In the genomic region with DNA sequence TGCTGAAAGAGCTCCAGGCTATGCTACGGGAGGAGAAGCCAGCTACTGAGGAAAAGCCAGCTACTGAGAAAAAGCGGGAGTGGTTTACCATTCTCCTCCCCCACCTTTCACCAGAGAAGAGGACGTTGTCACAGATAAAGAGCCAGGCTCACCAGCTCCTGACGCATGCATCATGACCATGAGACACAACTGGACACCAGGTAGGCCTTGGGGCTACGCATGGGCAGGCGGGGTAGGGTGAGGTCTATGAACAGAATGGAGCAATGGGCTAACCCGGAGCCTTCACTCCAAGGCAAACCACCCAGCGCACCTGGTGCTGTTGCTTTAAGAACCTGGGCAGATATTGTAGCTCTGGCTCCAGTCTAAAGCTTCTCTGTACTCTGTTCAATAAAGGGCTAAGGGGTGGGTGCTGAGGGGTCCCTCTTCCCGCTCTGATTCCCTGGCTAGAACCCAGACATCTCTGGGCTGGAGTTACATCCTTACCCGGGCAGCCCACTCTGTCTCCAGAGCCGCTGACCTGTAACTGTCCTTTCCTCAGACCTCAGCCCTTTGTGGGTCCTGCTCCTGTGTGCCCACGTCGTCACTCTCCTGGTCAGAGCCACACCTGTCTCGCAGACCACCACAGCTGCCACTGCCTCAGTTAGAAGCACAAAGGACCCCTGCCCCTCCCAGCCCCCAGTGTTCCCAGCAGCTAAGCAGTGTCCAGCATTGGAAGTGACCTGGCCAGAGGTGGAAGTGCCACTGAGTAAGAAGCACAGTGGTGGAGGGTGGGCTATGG, we compare ENCODE assay signal across 10 cellular contexts. TPM values are rescaled to one million over a fixed set of nuclear protein-coding genes. Genes with fewer than 3 reads are reported as not detected.
A peak's percentile ranks its signal among the peaks of the same experiment; 100 is the strongest.
DNase-seq lines count a peak whose midpoint lies in the region; ATAC-seq and TF ChIP-seq lines count a peak whose summit lies in the region.
"Had no signal": no experiment of that assay in that cellular context is flagged by ENCODE, and none has a peak within 500 bp of the region (broad histone marks: within the 10 kb centered on the region; RNA-seq: fewer than 3 reads in every experiment).

No MANE protein-coding gene starts in this region.

- peaks cover 29% of the 10 kb centered on the region for H3K36me3 Mint-ChIP-seq in activated naive CD8-positive, alpha-beta T cell treated with anti-CD3 and anti-CD28 coated beads for 36 hours
- peaks cover 76% of the 10 kb centered on the region for H3K36me3 Mint-ChIP-seq in stimulated activated effector memory CD8-positive, alpha-beta T cell treated with anti-CD3 and anti-CD28 coated beads, Interleukin-12 subunit alpha, Interleukin-12 subunit beta, amount 100 ng/mL, for 72 hours

- H3K4me1 ChIP-seq in left lung: peaks cover 9 to 49% of the 10 kb centered on the region in 2 donors

- no peaks in the 10 kb centered on the region for H3K27me3 Mint-ChIP-seq in activated naive CD8-positive, alpha-beta T cell treated with anti-CD3 and anti-CD28 coated beads for 36 hours

- intact Hi-C loops in left lung (cut with DNase I): no loop called here

- H3K9me3 Mint-ChIP-seq in activated naive CD8-positive, alpha-beta T cell treated with anti-CD3 and anti-CD28 coated beads for 36 hours: no peaks in the 10 kb centered on the region
- H3K9me3 Mint-ChIP-seq in stimulated activated effector memory CD8-positive, alpha-beta T cell treated with anti-CD3 and anti-CD28 coated beads, Interleukin-12 subunit alpha, Interleukin-12 subunit beta, amount 100 ng/mL, for 72 hours: no peaks in the 10 kb centered on the region

- no peak for TF ChIP-seq CTCF in left lung (IDR thresholded peaks at IDR 0.05)

- peaks cover 22% of the 10 kb centered on the region for H3K4me1 Mint-ChIP-seq in activated naive CD8-positive, alpha-beta T cell treated with anti-CD3 and anti-CD28 coated beads for 36 hours
- H3K4me1 Mint-ChIP-seq in stimulated activated effector memory CD8-positive, alpha-beta T cell treated with anti-CD3 and anti-CD28 coated beads, Interleukin-12 subunit alpha, Interleukin-12 subunit beta, amount 100 ng/mL, for 72 hours: peaks cover 44% of the 10 kb centered on the region

- peak overlapping the region; percentile 89 for H3K27ac Mint-ChIP-seq in activated naive CD8-positive, alpha-beta T cell treated with anti-CD3 and anti-CD28 coated beads for 36 hours
- peak overlapping the region; percentile 98 for H3K27ac Mint-ChIP-seq in stimulated activated effector memory CD8-positive, alpha-beta T cell treated with anti-CD3 and anti-CD28 coated beads, Interleukin-12 subunit alpha, Interleukin-12 subunit beta, amount 100 ng/mL, for 72 hours

- peak overlapping the region; percentile 79 to 84 for H3K27ac ChIP-seq in left lung

- H3K4me3 ChIP-seq in left lung: peak overlapping the region in 1 of 2 donors; percentile 33

- no peak overlapping the region for H3K4me3 Mint-ChIP-seq in activated naive CD8-positive, alpha-beta T cell treated with anti-CD3 and anti-CD28 coated beads for 36 hours
- H3K4me3 Mint-ChIP-seq in stimulated activated effector memory CD8-positive, alpha-beta T cell treated with anti-CD3 and anti-CD28 coated beads, Interleukin-12 subunit alpha, Interleukin-12 subunit beta, amount 100 ng/mL, for 72 hours: peak overlapping the region; percentile 72

- DNase-seq in NCI-H2029 (lab: John Stamatoyannopoulos, UW) (peak; percentile 46), NCI-H2029 treated with DMSO at 0.1 percent for 48 hours (lab: John Stamatoyannopoulos, UW) (no peak), left lung (no peak), inferior parietal cortex (ENCODE audit: extremely low spot score) (no peak), NCI-H345 treated with DMSO at 0.1 percent for 48 hours (lab: John Stamatoyannopoulos, UW; ENCODE audit: unreplicated experiment) (no peak), SIG-M5 (lab: John Stamatoyannopoulos, UW) (no peak)
- DNase-seq in activated naive CD8-positive, alpha-beta T cell treated with anti-CD3 and anti-CD28 coated beads for 36 hours: no peak
- no peak for DNase-seq in stimulated activated effector memory CD8-positive, alpha-beta T cell treated with anti-CD3 and anti-CD28 coated beads, Interleukin-12 subunit alpha, Interleukin-12 subunit beta, amount 100 ng/mL, for 72 hours (ENCODE audit: low spot score in 2 of 2)
- DNase-seq: 8988T, MM.1S had no signal

- no peak for ATAC-seq in left lung
- ATAC-seq in stimulated activated effector memory CD8-positive, alpha-beta T cell treated with anti-CD3 and anti-CD28 coated beads, Interleukin-12 subunit alpha, Interleukin-12 subunit beta, amount 100 ng/mL, for 72 hours: no peak

- peaks cover 1 to 49% of the 10 kb centered on the region in 2 donors for H3K36me3 ChIP-seq in left lung

- no peaks in the 10 kb centered on the region for H3K9me3 ChIP-seq in left lung

- no peaks in the 10 kb centered on the region for H3K27me3 ChIP-seq in left lung

RNA-seq across cellular contexts. Expression of gene IL18BP, which starts 1.3 kb away (rescaled TPM):
- 1 to 10 TPM; 6.9 to 7.4 TPM for total RNA-seq in activated naive CD8-positive, alpha-beta T cell treated with anti-CD3 and anti-CD28 coated beads for 36 hours
- 10 to 100 TPM; 15.2 to 20.1 TPM for total RNA-seq in left lung
